ENCODE assay signal across 8 cellular contexts in the genomic region with DNA sequence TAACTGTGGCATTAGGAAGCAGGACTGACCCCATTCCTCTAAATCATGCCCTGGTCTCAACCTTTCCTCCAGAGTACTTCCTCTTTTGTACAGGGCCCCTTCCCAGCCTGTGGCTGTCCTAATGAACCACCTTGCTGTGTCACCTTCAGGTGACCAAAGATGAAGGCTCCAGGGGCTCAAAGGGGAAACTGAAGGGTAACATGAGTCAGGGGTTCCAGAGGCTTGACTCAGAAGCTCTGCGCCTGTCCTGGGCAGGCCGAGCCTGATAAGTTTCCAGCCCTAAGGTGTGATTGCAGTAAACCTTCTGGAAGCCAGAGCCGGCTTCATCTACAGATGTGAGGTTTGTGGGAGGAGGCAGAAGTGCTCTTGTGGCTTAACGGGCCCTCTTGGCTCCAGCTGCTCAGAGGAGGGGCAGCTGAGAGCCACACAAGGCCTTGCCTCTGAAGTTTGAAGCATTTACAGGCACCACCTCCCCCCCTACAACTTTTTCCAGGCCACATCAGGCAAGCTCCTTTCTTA.
DNase-seq lines count a peak whose midpoint lies in the region; ATAC-seq and TF ChIP-seq lines count a peak whose summit lies in the region.

No MANE protein-coding gene starts in this region.

- peak; percentile 40 to 69 (median 65) for DNase-seq in Peyer's patch
- DNase-seq in ascending aorta (ENCODE audit: low spot score in 2 of 2) = no peak
- no peak for DNase-seq in A673 (ENCODE audit: low spot score)
- no peak for DNase-seq in GM23248
- DNase-seq in WERI-Rb-1 = no peak

- WGBS in GM23248 (ENCODE audit: low coverage in 1 of 2, low lambda C conversion rate in 2 of 2, missing lambda C conversion rate in 2 of 2), 2 experiments = 57 to 58% methylated on average over 4 of the region's 4 CpGs

- no peak overlapping the region for H3K9ac ChIP-seq in GM23248

- H3K79me2 ChIP-seq in GM23248 (ENCODE audit: insufficient read depth) = no peaks in the 10 kb centered on the region

- no peak for TF ChIP-seq CTCF in Peyer's patch (IDR thresholded peaks at IDR 0.05)
- TF ChIP-seq CTCF in ascending aorta (IDR thresholded peaks at IDR 0.05) = no peak
- no peak for TF ChIP-seq CTCF in A673 (conservative IDR thresholded peaks at IDR 0.05; ENCODE audit: low read depth, low read length)
- TF ChIP-seq CTCF in WERI-Rb-1 (IDR thresholded peaks at IDR 0.05; ENCODE audit: low read depth, low read length) = no peak

- peaks cover 1% of the 10 kb centered on the region; the same call in 1 of the 2 replicates for H3F3A ChIP-seq in GM23248 (ENCODE audit: insufficient read depth)

- H3K27me3 ChIP-seq in Peyer's patch = no peaks in the 10 kb centered on the region
- H3K27me3 ChIP-seq in ascending aorta = no peaks in the 10 kb centered on the region
- H3K27me3 ChIP-seq in A673 (replicated peaks; ENCODE audit: insufficient read depth, low read depth, low read length, poor library complexity) = no peaks in the 10 kb centered on the region
- no peaks in the 10 kb centered on the region for H3K27me3 ChIP-seq in GM23248 (replicated peaks; ENCODE audit: insufficient read depth)
- H3K27me3 ChIP-seq in WERI-Rb-1 (ENCODE audit: insufficient read depth, low read depth, severe bottlenecking) = no peaks in the 10 kb centered on the region

- intact Hi-C loops in ascending aorta (cut with DNase I) = no loop called here
- intact Hi-C loops in A673 (cut with micrococcal nuclease; ENCODE audit: unreplicated experiment) = no loop called here

- H3K4me1 ChIP-seq in Peyer's patch (peaks cover 0 to 20% (median 16%) of the 10 kb centered on the region in 4 donors), ascending aorta (no peaks in the 10 kb centered on the region), A673 (ENCODE audit: insufficient read depth, low read length, poor library complexity, severe bottlenecking) (peaks cover 14% of the 10 kb centered on the region), GM23248 (ENCODE audit: insufficient read depth) (no peaks in the 10 kb centered on the region)

- no peak for TF ChIP-seq POLR2A in Peyer's patch (IDR thresholded peaks at IDR 0.05)

- no peaks in the 10 kb centered on the region for H3K9me2 ChIP-seq in GM23248 (ENCODE audit: insufficient read depth)

- in situ Hi-C loops in GM23248 (cut with MboI) = no loop called here

- H3K4me2 ChIP-seq in GM23248 (ENCODE audit: unreplicated experiment) = no peak overlapping the region

- peak overlapping the region; percentile 4 to 75 (median 40) for H3K27ac ChIP-seq in Peyer's patch
- peak overlapping the region; percentile 10 to 67 for H3K27ac ChIP-seq in ascending aorta
- peak overlapping the region in 16 of 21 experiments; percentile 19 to 80 (median 52) for H3K27ac ChIP-seq in skin epidermis
- H3K27ac ChIP-seq in A673 (ENCODE audit: low read depth, low read length, poor library complexity, severe bottlenecking) = no peak overlapping the region
- no peak overlapping the region for H3K27ac ChIP-seq in GM23248
- H3K27ac ChIP-seq in WERI-Rb-1 = no peak overlapping the region

- POLR2A ChIA-PET in A673 (lab: Charles Lee; ENCODE audit: low non-redundant PET) = no interaction called here

- BruUV-seq in A673 (replicated peaks; lab: Mats Ljungman, UMichigan) = no TSS peak

- no peak overlapping the region for H3K4me3 ChIP-seq in Peyer's patch
- H3K4me3 ChIP-seq in ascending aorta = no peak overlapping the region
- no peak overlapping the region for H3K4me3 ChIP-seq in skin epidermis
- no peak overlapping the region for H3K4me3 ChIP-seq in A673 (ENCODE audit: low read depth, low read length, poor library complexity, severe bottlenecking)
- no peak overlapping the region for H3K4me3 ChIP-seq in GM23248
- no peak overlapping the region for H3K4me3 ChIP-seq in WERI-Rb-1 (ENCODE audit: low read depth, low read length)

- CTCF ChIA-PET in A673 (lab: Charles Lee) = no interaction called here

- peak; percentile 70 for ATAC-seq in GM18867 (IDR thresholded peaks at IDR 0.05; ENCODE audit: unreplicated experiment)
- peak; percentile 77 for ATAC-seq in HG02852 (IDR thresholded peaks at IDR 0.05; ENCODE audit: unreplicated experiment)

- H3K36me3 ChIP-seq in Peyer's patch (no peaks in the 10 kb centered on the region), ascending aorta (peaks cover 0 to 12% of the 10 kb centered on the region in 2 donors), A673 (ENCODE audit: insufficient read depth, low read length, poor library complexity, severe bottlenecking) (no peaks in the 10 kb centered on the region), GM23248 (ENCODE audit: low read depth) (no peaks in the 10 kb centered on the region), WERI-Rb-1 (peaks cover 3% of the 10 kb centered on the region; the same call in 1 of the 2 replicates)

- no peak overlapping the region for H2AFZ ChIP-seq in GM23248

- H4K20me1 ChIP-seq in GM23248 (ENCODE audit: insufficient read depth) = no peaks in the 10 kb centered on the region

- H3K9me3 ChIP-seq in Peyer's patch (no peaks in the 10 kb centered on the region), ascending aorta (no peaks in the 10 kb centered on the region), A673 (ENCODE audit: low read depth, low read length, poor library complexity, severe bottlenecking) (no peaks in the 10 kb centered on the region), GM23248 (ENCODE audit: low read depth) (no peaks in the 10 kb centered on the region), WERI-Rb-1 (ENCODE audit: severe bottlenecking) (no peaks in the 10 kb centered on the region)

Comparison
In these comparisons a context has a peak if more than half of its experiments do, and no peak if none do; other contexts are left out.
1. DNase-seq: peak in Peyer's patch (3 of 3); none in ascending aorta (0 of 2), A673 (single experiment), GM23248 (single experiment) and WERI-Rb-1 (single experiment).
2. H3K27ac ChIP-seq: peak in Peyer's patch (4 of 4), ascending aorta (2 of 2) and skin epidermis (16 of 21); none in A673 (single experiment), GM23248 (single experiment) and WERI-Rb-1 (single experiment).